In the genomic region with DNA sequence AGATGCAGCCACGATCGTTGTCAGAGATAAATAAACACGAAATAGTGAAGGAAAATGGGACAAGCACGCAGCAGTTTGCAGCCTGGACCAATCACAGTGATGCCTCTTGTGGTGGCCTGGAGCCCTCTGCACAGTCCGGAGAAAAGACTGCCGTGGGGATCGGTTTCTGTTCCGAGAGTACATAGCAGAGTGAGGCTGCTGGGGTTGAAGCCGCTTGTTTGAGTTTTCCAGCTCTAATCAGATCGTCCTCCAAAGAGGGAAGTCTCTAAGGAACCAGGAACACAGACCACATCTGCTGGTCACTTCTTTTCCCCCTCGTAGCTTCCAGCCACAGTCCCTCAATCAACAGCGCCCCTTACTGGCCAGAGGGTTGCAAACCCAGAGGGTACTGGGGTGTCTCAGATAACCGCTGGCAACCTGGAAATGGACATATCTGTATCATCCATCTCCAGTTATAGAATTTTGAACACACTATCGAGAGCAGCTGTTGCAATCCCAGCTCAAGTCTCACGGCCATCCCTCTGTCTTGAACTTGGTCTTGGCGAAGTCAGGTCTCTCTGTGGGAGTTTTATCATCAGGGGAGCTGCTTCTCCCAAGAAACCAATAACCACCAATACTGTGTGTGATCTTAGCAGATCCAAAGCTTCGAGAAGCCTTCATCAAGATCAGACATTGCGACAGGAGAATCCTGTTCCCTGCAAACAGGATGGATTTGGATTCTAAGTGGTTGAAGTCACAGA, we compare ENCODE assay signal across 8 cellular contexts. TPM values are rescaled to one million over a fixed set of nuclear protein-coding genes. Genes with fewer than 3 reads are reported as not detected.
DNase-seq lines count a peak whose midpoint lies in the region; ATAC-seq and TF ChIP-seq lines count a peak whose summit lies in the region.

No MANE protein-coding gene starts in this region.

- H3K27ac Mint-ChIP-seq in glutamatergic neuron (ENCODE audit: unreplicated experiment), result peak overlapping the region; percentile 69
- no peak overlapping the region for H3K27ac Mint-ChIP-seq in osteocyte (ENCODE audit: unreplicated experiment)

- H3K4me3 ChIP-seq in RWPE2 (ENCODE audit: severe bottlenecking) (no peak overlapping the region), testis (no peak overlapping the region)

- H3K27me3 Mint-ChIP-seq in glutamatergic neuron (ENCODE audit: unreplicated experiment) (peaks cover 5% of the 10 kb centered on the region), osteocyte (ENCODE audit: unreplicated experiment) (peaks cover 52% of the 10 kb centered on the region)

- H3K27ac ChIP-seq in RWPE2 (ENCODE audit: poor library complexity, severe bottlenecking) (no peak overlapping the region), testis (no peak overlapping the region)

- H3K36me3 Mint-ChIP-seq in glutamatergic neuron (ENCODE audit: unreplicated experiment) (no peaks in the 10 kb centered on the region), osteocyte (ENCODE audit: unreplicated experiment) (no peaks in the 10 kb centered on the region)

- H3K4me1 Mint-ChIP-seq in glutamatergic neuron (ENCODE audit: low read depth, unreplicated experiment), result peaks cover 33% of the 10 kb centered on the region
- H3K4me1 Mint-ChIP-seq in osteocyte (ENCODE audit: unreplicated experiment), result peaks cover 7% of the 10 kb centered on the region

- peak; percentile 31 for DNase-seq in GM04504 (ENCODE audit: low read depth)
- DNase-seq in HUDEP-2 (lab: John Stamatoyannopoulos, UW; ENCODE audit: unreplicated experiment in 76 of 76), result peak in 74 of 76 experiments; percentile 20 to 92 (median 78)
- DNase-seq in RWPE2 (ENCODE audit: low spot score), result no peak
- DNase-seq in activated naive CD4-positive, alpha-beta T cell treated with anti-CD3 and anti-CD28 coated beads, Interleukin-2, amount 50 U/mL, for 16 hours, result peak; percentile 57
- peak; percentile 89 for DNase-seq in glutamatergic neuron
- DNase-seq in osteocyte (ENCODE audit: extremely low spot score, unreplicated experiment), result no peak
- DNase-seq in testis, result peak; percentile 78
- no peak for DNase-seq in NCI-H187 treated with DMSO at 0.1 percent for 48 hours (lab: John Stamatoyannopoulos, UW)

- H3K9me3 Mint-ChIP-seq in glutamatergic neuron (ENCODE audit: unreplicated experiment) (no peaks in the 10 kb centered on the region), osteocyte (ENCODE audit: unreplicated experiment) (no peaks in the 10 kb centered on the region)

- H3K4me1 ChIP-seq in RWPE2 (ENCODE audit: insufficient read depth, poor library complexity, severe bottlenecking), result no peaks in the 10 kb centered on the region
- H3K4me1 ChIP-seq in testis, result no peaks in the 10 kb centered on the region

- peak; percentile 73 for ATAC-seq in RWPE2 (ENCODE audit: low read depth)

- whole genome bisulfite sequencing in testis, 2 donors, result 11 to 12% methylated on average over 16 to 18 of the region's 18 CpGs

- no peak for TF ChIP-seq POLR2A in testis (IDR thresholded peaks at IDR 0.05)

- H3K9me3 ChIP-seq in RWPE2 (ENCODE audit: severe bottlenecking), result no peaks in the 10 kb centered on the region
- H3K9me3 ChIP-seq in testis, result no peaks in the 10 kb centered on the region

- no peaks in the 10 kb centered on the region for H3K36me3 ChIP-seq in RWPE2 (ENCODE audit: low read depth)
- no peaks in the 10 kb centered on the region for H3K36me3 ChIP-seq in testis (ENCODE audit: low read depth, missing control alignments)

- intact Hi-C loops in testis (cut with DNase I; ENCODE audit: low total_unique reads), result no loop called here

- TF ChIP-seq CTCF in RWPE2 (IDR thresholded peaks at IDR 0.05; ENCODE audit: poor library complexity, severe bottlenecking) (peak; percentile 57), glutamatergic neuron (IDR thresholded peaks at IDR 0.05; ENCODE audit: partially characterized antibody, unreplicated experiment) (peak; percentile 71), osteocyte (IDR thresholded peaks at IDR 0.05) (peak; percentile 77), testis (IDR thresholded peaks at IDR 0.05) (peak; percentile 45 to 67 (median 60))

- peak overlapping the region; percentile 58 for H3K4me3 Mint-ChIP-seq in glutamatergic neuron (ENCODE audit: unreplicated experiment)
- peak overlapping the region; percentile 66 for H3K4me3 Mint-ChIP-seq in osteocyte (ENCODE audit: unreplicated experiment)

- H3K27me3 ChIP-seq in RWPE2 (ENCODE audit: insufficient read depth, poor library complexity, severe bottlenecking) (peaks cover 22% of the 10 kb centered on the region), testis (no peaks in the 10 kb centered on the region)

RNA-seq across cellular contexts. Expression of gene OLIG1, which starts 57.4 kb away (rescaled TPM):
- 14.2 TPM for total RNA-seq in glutamatergic neuron (ENCODE audit: unreplicated experiment)
- not detected in 2 replicates for total RNA-seq in osteocyte
- 1 to 10 TPM; 4.3 to 5.1 TPM for total RNA-seq in testis
- polyA plus RNA-seq in testis (ENCODE audit: insufficient read depth, low read depth, low replicate concordance), result 3.9 TPM

Comparison
In these comparisons a context has a peak if more than half of its experiments do, and no peak if none do; other contexts are left out.
1. DNase-seq: peak in GM04504 (single experiment), HUDEP-2 (74 of 76), activated naive CD4-positive, alpha-beta T cell treated with anti-CD3 and anti-CD28 coated beads, Interleukin-2, amount 50 U/mL, for 16 hours (single experiment), glutamatergic neuron (single experiment) and testis (single experiment); none in RWPE2 (single experiment), osteocyte (single experiment) and NCI-H187 treated with DMSO at 0.1 percent for 48 hours (single experiment).
2. Peak in every context shown above with its lines, with median percentiles within 50 percentile points of each other: CTCF ChIP-seq.